ENCODE assay signal across 21 cellular contexts in genomic region chr9:94479757-94480156, GRCh38.
A peak's percentile ranks its signal among the peaks of the same experiment; 100 is the strongest.
DNase-seq lines count a peak whose midpoint lies in the region; ATAC-seq, FAIRE-seq and TF ChIP-seq lines count a peak whose summit lies in the region.
"Had no signal": no experiment of that assay in that cellular context is flagged by ENCODE, and none has a peak within 500 bp of the region (broad histone marks: within the 10 kb centered on the region; RNA-seq: fewer than 3 reads in every experiment).

No MANE protein-coding gene starts in this region.

- H3K4me2 ChIP-seq in SK-N-SH (no peak overlapping the region), K562 (ENCODE audit: insufficient read depth, low read length) (peak overlapping the region; percentile 46)
- H3K4me2 ChIP-seq: A549 had no signal

- no peak for FAIRE-seq in K562 (lab: Jason Lieb, UNC)
- FAIRE-seq: A549, GM18507, HepG2 had no signal

- H3K4me1 Mint-ChIP-seq in stimulated activated memory B cell treated with anti-CD40 and anti-IgM and Interleukin-4, amounts not matched to agents 10 μg/mL and 1 μg/mL and 100 μg/mL, for 72 hours = peaks cover 7% of the 10 kb centered on the region
- H3K4me1 Mint-ChIP-seq: IgD-negative memory B cell had no signal

- H3K36me3 ChIP-seq in SK-N-SH (replicated peaks in 1 of 2; ENCODE audit: control insufficient read depth in 1 of 2, insufficient read depth in 2 of 2, low read length in 1 of 2) (no peaks in the 10 kb centered on the region), K562 (ENCODE audit: control insufficient read depth, insufficient read depth, low read length) (no peaks in the 10 kb centered on the region)
- H3K36me3 ChIP-seq: HAP-1 had no signal

- intact Hi-C loops in K562 (cut with micrococcal nuclease) = no loop called here

- H3K36me3 Mint-ChIP-seq in stimulated activated memory B cell treated with anti-CD40 and anti-IgM and Interleukin-4, amounts not matched to agents 10 μg/mL and 1 μg/mL and 100 μg/mL, for 72 hours = no peaks in the 10 kb centered on the region
- H3K36me3 Mint-ChIP-seq: IgD-negative memory B cell had no signal

- no peak for TF ChIP-seq POLR2A in K562 (conservative IDR thresholded peaks at IDR 0.05)

- TF ChIP-seq CTCF in SK-N-SH (IDR thresholded peaks at IDR 0.05) (no peak), K562 (IDR thresholded peaks at IDR 0.05 in 2 of 3, conservative IDR thresholded peaks at IDR 0.05 in 1 of 3; ENCODE audit: insufficient read depth in 2 of 3, low read depth in 1 of 3, low read length in 3 of 3) (no peak)

- H3K4me3 ChIP-seq in SK-N-SH (ENCODE audit: low read depth in 2 of 2, low read length in 1 of 2) (no peak overlapping the region), K562 (peak overlapping the region; percentile 25)
- H3K4me3 ChIP-seq: A549, HAP-1 had no signal

- H3K27me3 ChIP-seq in SK-N-SH (ENCODE audit: insufficient read depth) (no peaks in the 10 kb centered on the region), K562 (ENCODE audit: control insufficient read depth in 2 of 2, insufficient read depth in 2 of 2, low read length in 2 of 2) (no peaks in the 10 kb centered on the region; a peak in 1 of 5 replicates)

- H3K27ac ChIP-seq in SK-N-SH (ENCODE audit: low read depth in 2 of 2, low read length in 1 of 2) (no peak overlapping the region), K562 (ENCODE audit: extremely low read depth, low read depth, low read length) (no peak overlapping the region)
- H3K27ac ChIP-seq: 22Rv1, A549, C4-2B had no signal

- ATAC-seq in SK-N-SH treated with all-trans-retinoic acid at 6 μM for 48 hours (no peak), K562 (peak; percentile 24)
- peak; percentile 54 for ATAC-seq in stimulated activated memory B cell treated with anti-CD40 and anti-IgM and Interleukin-4, amounts not matched to agents 10 μg/mL and 1 μg/mL and 100 μg/mL, for 72 hours

- H3K9ac ChIP-seq in SK-N-SH (no peak overlapping the region), K562 (ENCODE audit: insufficient read depth in 1 of 2, low read depth in 2 of 2, low read length in 2 of 2) (peak overlapping the region in 1 of 2 experiments; percentile 78; a peak in 3 of 4 replicates)

- DNase-seq in SK-N-SH = peak; percentile 6
- DNase-seq in K562 (ENCODE audit: extremely low read depth in 1 of 4, low spot score in 3 of 4) = no peak
- DNase-seq in activated naive CD4-positive, alpha-beta T cell treated with Interleukin-2 at 50 U/mL for 16 hours = no peak
- no peak for DNase-seq in cerebellum (ENCODE audit: low spot score)
- no peak for DNase-seq in DMS153 treated with DMSO at 0.1 percent for 48 hours (lab: John Stamatoyannopoulos, UW; ENCODE audit: unreplicated experiment)
- DNase-seq: AML-193; CD4-positive, alpha-beta T cell; DMS153; DMS79 treated with DMSO at 0.1 percent for 48 hours; GF-D8; GOT3; KG1 had no signal

- peaks cover 29% of the 10 kb centered on the region for H3K27me3 Mint-ChIP-seq in stimulated activated memory B cell treated with anti-CD40 and anti-IgM and Interleukin-4, amounts not matched to agents 10 μg/mL and 1 μg/mL and 100 μg/mL, for 72 hours

- POLR2A ChIA-PET in SK-N-SH (lab: Yijun Ruan, JAX) = no interaction called here
- POLR2A ChIA-PET in K562 (lab: Yijun Ruan, JAX) = interaction anchor here (2.8 kb wide), 1 partner anchor 12 kb away, joined by 14 read pairs; no protein-coding TSS in a partner anchor

- WGBS in SK-N-SH (ENCODE audit: low lambda C conversion rate) = 81% methylated on average over 7 of the region's 9 CpGs
- 20% methylated on average over 5 of the region's 9 CpGs for WGBS in K562 (ENCODE audit: insufficient coverage, low coverage, missing lambda C conversion rate)

- in situ Hi-C loops in K562 (cut with MboI) = no loop called here

- H3K9me3 ChIP-seq in SK-N-SH (no peaks in the 10 kb centered on the region), K562 (replicated peaks; ENCODE audit: control insufficient read depth, insufficient read depth, low read depth, low read length) (no peaks in the 10 kb centered on the region)
- H3K9me3 ChIP-seq: A549, HAP-1 had no signal

- H3K9me1 ChIP-seq in K562 (ENCODE audit: control insufficient read depth, insufficient read depth, low read length) = no peaks in the 10 kb centered on the region

- TF ChIP-seq RAD21 in SK-N-SH (IDR thresholded peaks at IDR 0.05; ENCODE audit: low read length) = no peak
- TF ChIP-seq RAD21 in K562 (CRISPR knock-in tag; conservative IDR thresholded peaks at IDR 0.05 in 1 of 2, IDR thresholded peaks at IDR 0.05 in 1 of 2) = no peak

- BruUV-seq in K562 (replicated peaks; lab: Mats Ljungman, UMichigan) = no TSS peak

- H3K79me2 ChIP-seq in SK-N-SH (ENCODE audit: insufficient read depth) (no peaks in the 10 kb centered on the region), K562 (ENCODE audit: control insufficient read depth, insufficient read depth, low read length) (no peaks in the 10 kb centered on the region; the same call in 2 of the 3 replicates)

- H3K9me3 Mint-ChIP-seq in stimulated activated memory B cell treated with anti-CD40 and anti-IgM and Interleukin-4, amounts not matched to agents 10 μg/mL and 1 μg/mL and 100 μg/mL, for 72 hours = peaks cover 4% of the 10 kb centered on the region
- H3K9me3 Mint-ChIP-seq: IgD-negative memory B cell had no signal

- H2AFZ ChIP-seq in SK-N-SH (ENCODE audit: low read depth) (no peak overlapping the region), K562 (ENCODE audit: low read depth, low read length) (peak overlapping the region; percentile 61; the same call in 1 of the 2 replicates)

- no peaks in the 10 kb centered on the region for H3K9me2 ChIP-seq in SK-N-SH

- H3K4me1 ChIP-seq in SK-N-SH (ENCODE audit: control insufficient read depth in 1 of 2, insufficient read depth in 2 of 2, low read depth in 1 of 2, low read length in 1 of 2) = no peaks in the 10 kb centered on the region
- peaks cover 0 to 18% of the 10 kb centered on the region in 2 experiments; a peak in 1 of 5 replicates for H3K4me1 ChIP-seq in K562 (replicated peaks in 1 of 2; ENCODE audit: control insufficient read depth in 2 of 2, insufficient read depth in 2 of 2, low read length in 2 of 2)
- H3K4me1 ChIP-seq: A549, HAP-1 had no signal

- no peak overlapping the region for H3K4me3 Mint-ChIP-seq in stimulated activated memory B cell treated with anti-CD40 and anti-IgM and Interleukin-4, amounts not matched to agents 10 μg/mL and 1 μg/mL and 100 μg/mL, for 72 hours
- H3K4me3 Mint-ChIP-seq: CD4-positive, alpha-beta T cell had no signal

- no peaks in the 10 kb centered on the region for H3F3A ChIP-seq in SK-N-SH (replicated peaks; ENCODE audit: insufficient read depth)

- H3K27ac Mint-ChIP-seq in stimulated activated memory B cell treated with anti-CD40 and anti-IgM and Interleukin-4, amounts not matched to agents 10 μg/mL and 1 μg/mL and 100 μg/mL, for 72 hours = no peak overlapping the region
- H3K27ac Mint-ChIP-seq: CD4-positive, alpha-beta T cell had no signal

- H4K20me1 ChIP-seq in SK-N-SH (ENCODE audit: insufficient read depth) = no peaks in the 10 kb centered on the region
- no peaks in the 10 kb centered on the region for H4K20me1 ChIP-seq in K562 (replicated peaks; ENCODE audit: control insufficient read depth, insufficient read depth, low read length)

- CTCF ChIA-PET in SK-N-SH (lab: Yijun Ruan, JAX) = no interaction called here
- CTCF ChIA-PET in K562 (lab: Yijun Ruan, JAX; ENCODE audit: low intra/inter-chr PET ratio) = no interaction called here

- TF ChIP-seq EP300 in SK-N-SH (IDR thresholded peaks at IDR 0.05; ENCODE audit: borderline replicate concordance in 1 of 2, low read depth in 1 of 2, low read length in 1 of 2) = no peak
- TF ChIP-seq EP300 in K562 (IDR thresholded peaks at IDR 0.05; ENCODE audit: low read length) = no peak

TF ChIP-seq in SK-N-SH, 30 proteins besides CTCF, POLR2A, EP300 and RAD21:
- TF ChIP-seq MXI1 (IDR thresholded peaks at IDR 0.05; ENCODE audit: low read depth, low read length) = no peak
- no peak for TF ChIP-seq RXRA (IDR thresholded peaks at IDR 0.05; ENCODE audit: borderline replicate concordance, low read depth)
- TF ChIP-seq SMC3 (IDR thresholded peaks at IDR 0.05; ENCODE audit: low read depth, low read length) = no peak

TF ChIP-seq in SK-N-SH treated with all-trans-retinoic acid at 6 μM for 48 hours, 23 proteins besides CTCF, POLR2A, EP300 and RAD21 (continues in another document):
- TF ChIP-seq ESRRG (CRISPR knock-in tag; IDR thresholded peaks at IDR 0.05) (no peak), ZNF70 (CRISPR knock-in tag; IDR thresholded peaks at IDR 0.05) (no peak), CSDC2 (CRISPR knock-in tag; IDR thresholded peaks at IDR 0.05) (no peak), SNAI2 (CRISPR knock-in tag; IDR thresholded peaks at IDR 0.05) (no peak)

TF ChIP-seq in K562, 482 proteins besides CTCF, POLR2A, EP300 and RAD21 (continues in another document):
- TF ChIP-seq MED1 (CRISPR knock-in tag; IDR thresholded peaks at IDR 0.05; ENCODE audit: borderline replicate concordance) (no peak), ZNF398 (CRISPR knock-in tag; IDR thresholded peaks at IDR 0.05) (no peak), FOSL1 (tag; conservative IDR thresholded peaks at IDR 0.05) (no peak), ZFP1 (CRISPR knock-in tag; IDR thresholded peaks at IDR 0.05) (no peak), RBM22 (IDR thresholded peaks at IDR 0.05; ENCODE audit: low read depth, low read length, poor library complexity, severe bottlenecking) (no peak), HINFP (tag; conservative IDR thresholded peaks at IDR 0.05; ENCODE audit: low read depth) (no peak), BRD4 (IDR thresholded peaks at IDR 0.05) (no peak)
